ENCODE assay signal across 1 cellular context in the genomic region with DNA sequence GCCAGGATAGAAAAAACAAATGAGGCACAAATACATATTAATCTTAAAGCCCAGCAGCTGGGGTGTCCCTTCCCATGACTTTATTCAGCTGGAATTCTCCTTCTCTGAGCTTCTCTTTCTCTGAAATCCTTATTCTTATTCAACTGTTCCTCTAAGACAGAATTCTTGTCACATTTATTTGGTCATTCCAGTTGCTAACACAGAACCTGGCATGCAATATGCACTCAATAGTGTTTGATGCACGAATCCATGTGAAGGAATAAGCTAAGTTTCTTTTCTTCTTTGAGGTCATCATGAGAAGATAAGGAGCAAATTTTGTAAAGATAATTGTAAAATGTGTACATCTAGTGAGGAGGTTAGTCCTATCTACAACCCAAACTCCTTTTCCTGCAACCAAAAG.
TF ChIP-seq lines count a peak whose summit lies in the region.

No MANE protein-coding gene starts in this region.

TF ChIP-seq in endothelial cell of umbilical vein, 7 proteins besides CTCF, POLR2A, EP300 and RAD21:
- TF ChIP-seq EZH2 (IDR thresholded peaks at IDR 0.05; ENCODE audit: borderline replicate concordance, low read depth, low read length, severe bottlenecking), result no peak
- TF ChIP-seq POLR2AphosphoS5 (IDR thresholded peaks at IDR 0.05; ENCODE audit: insufficient read depth, low read depth, low read length), result no peak
- no peak for TF ChIP-seq FOS (IDR thresholded peaks at IDR 0.05; ENCODE audit: borderline replicate concordance, insufficient read depth, low read length)
- no peak for TF ChIP-seq JUN (IDR thresholded peaks at IDR 0.05; ENCODE audit: borderline replicate concordance, insufficient read depth, insufficient read length, low read depth)
- TF ChIP-seq MYC (IDR thresholded peaks at IDR 0.05; ENCODE audit: low read depth, low read length), result no peak
- TF ChIP-seq, protein P1, sequence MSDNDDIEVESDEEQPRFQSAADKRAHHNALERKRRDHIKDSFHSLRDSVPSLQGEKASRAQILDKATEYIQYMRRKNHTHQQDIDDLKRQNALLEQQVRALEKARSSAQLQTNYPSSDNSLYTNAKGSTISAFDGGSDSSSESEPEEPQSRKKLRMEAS (IDR thresholded peaks at IDR 0.05; ENCODE audit: insufficient read depth, insufficient read length), result no peak
- no peak for TF ChIP-seq GATA2 (IDR thresholded peaks at IDR 0.05; ENCODE audit: insufficient read depth, insufficient read length, low read depth, low read length)
TF ChIP-seq in endothelial cell of umbilical vein: peak in this region for 0.
